Comparison of ENCODE assay signal across 7 cellular contexts in genomic region chr12:5432011-5432400, GRCh38. TPM values are rescaled to one million over a fixed set of nuclear protein-coding genes. Genes with fewer than 3 reads are reported as not detected.
DNase-seq lines count a peak whose midpoint lies in the region; ATAC-seq and TF ChIP-seq lines count a peak whose summit lies in the region.

Gene NTF3 (plus strand): TSS chr12:5432108. CDS start chr12:5432325, 217 bp downstream.

- H3K27me3 Mint-ChIP-seq in osteocyte (ENCODE audit: unreplicated experiment) = peaks cover 51% of the 10 kb centered on the region
- H3K27me3 Mint-ChIP-seq in T-helper 2 cell treated with Interferon-gamma antibody and Interleukin-4, amounts not matched to agents 5 μg/mL and 100 μg/mL, for 36 hours (ENCODE audit: low read depth) = peaks cover 48% of the 10 kb centered on the region

- no peaks in the 10 kb centered on the region for H3K9me3 Mint-ChIP-seq in osteocyte (ENCODE audit: unreplicated experiment)
- no peaks in the 10 kb centered on the region for H3K9me3 Mint-ChIP-seq in T-helper 2 cell treated with Interferon-gamma antibody and Interleukin-4, amounts not matched to agents 5 μg/mL and 100 μg/mL, for 36 hours

- TF ChIP-seq CTCF in GM13977 (IDR thresholded peaks at IDR 0.05; ENCODE audit: extremely low read depth, insufficient read depth, missing control alignments) = no peak
- TF ChIP-seq CTCF in osteocyte (IDR thresholded peaks at IDR 0.05) = no peak

- peaks cover 24% of the 10 kb centered on the region for H3K4me1 Mint-ChIP-seq in osteocyte (ENCODE audit: unreplicated experiment)
- H3K4me1 Mint-ChIP-seq in T-helper 2 cell treated with Interferon-gamma antibody and Interleukin-4, amounts not matched to agents 5 μg/mL and 100 μg/mL, for 36 hours (ENCODE audit: low read depth) = peaks cover 3% of the 10 kb centered on the region

- H3K27ac Mint-ChIP-seq in osteocyte (ENCODE audit: unreplicated experiment) = no peak within 1 kb of the TSS
- no peak within 1 kb of the TSS for H3K27ac Mint-ChIP-seq in T-helper 2 cell treated with Interferon-gamma antibody and Interleukin-4, amounts not matched to agents 5 μg/mL and 100 μg/mL, for 36 hours

- in situ Hi-C loops in GM13977 (cut with MboI; ENCODE audit: low pct_unique_long_range_greater_than_20kb, low sequenced_read_pairs, unreplicated experiment) = no loop called here

- ATAC-seq in GM19463 (IDR thresholded peaks at IDR 0.05; ENCODE audit: unreplicated experiment) = no peak
- no peak for ATAC-seq in GM18861 (IDR thresholded peaks at IDR 0.05; ENCODE audit: unreplicated experiment)

- DNase-seq in GM13977 (ENCODE audit: low spot score) (peak; percentile 46), NCI-H69 (lab: John Stamatoyannopoulos, UW) (peak; percentile 81), fibroblast of peridontal ligament (ENCODE audit: extremely low read depth) (peak; percentile 16), osteocyte (ENCODE audit: extremely low spot score, unreplicated experiment) (no peak)
- no peak for DNase-seq in T-helper 2 cell treated with Interferon-gamma antibody and Interleukin-4, amounts not matched to agents 5 μg/mL and 100 μg/mL, for 36 hours (ENCODE audit: low spot score)

- peak within 1 kb of the TSS; percentile 83 for H3K4me3 Mint-ChIP-seq in osteocyte (ENCODE audit: unreplicated experiment)
- no peak within 1 kb of the TSS for H3K4me3 Mint-ChIP-seq in T-helper 2 cell treated with Interferon-gamma antibody and Interleukin-4, amounts not matched to agents 5 μg/mL and 100 μg/mL, for 36 hours

- no peaks in the 10 kb centered on the region for H3K36me3 Mint-ChIP-seq in osteocyte (ENCODE audit: unreplicated experiment)
- H3K36me3 Mint-ChIP-seq in T-helper 2 cell treated with Interferon-gamma antibody and Interleukin-4, amounts not matched to agents 5 μg/mL and 100 μg/mL, for 36 hours (ENCODE audit: low read depth) = no peaks in the 10 kb centered on the region

RNA-seq across cellular contexts. Expression of gene NTF3, which starts in this region (rescaled TPM):
- total RNA-seq in osteocyte = 1.1 and 1.2 TPM in 2 replicates

Comparison
In these comparisons a context has a peak if more than half of its experiments do, and no peak if none do; other contexts are left out.
1. DNase-seq: peak in GM13977 (single experiment), NCI-H69 (single experiment) and fibroblast of peridontal ligament (single experiment); none in osteocyte (single experiment) and T-helper 2 cell treated with Interferon-gamma antibody and Interleukin-4, amounts not matched to agents 5 μg/mL and 100 μg/mL, for 36 hours (single experiment).